10 cellular contexts compared by ENCODE assay signal in genomic region chr10:38025283-38025682, GRCh38. TPM values are rescaled to one million over a fixed set of nuclear protein-coding genes. Genes with fewer than 3 reads are reported as not detected.
DNase-seq lines count a peak whose midpoint lies in the region; ATAC-seq, FAIRE-seq and TF ChIP-seq lines count a peak whose summit lies in the region.
"Had no signal": no experiment of that assay in that cellular context is flagged by ENCODE, and none has a peak within 500 bp of the region (broad histone marks: within the 10 kb centered on the region; RNA-seq: fewer than 3 reads in every experiment).

No MANE protein-coding gene starts in this region.

- peaks cover 18% of the 10 kb centered on the region for H3K36me3 ChIP-seq in MG63

- FAIRE-seq in GM12892 (lab: Jason Lieb, UNC): peak; percentile 70

- TF ChIP-seq POLR2A in GM12892 (IDR thresholded peaks at IDR 0.05; ENCODE audit: low read depth, low read length): no peak

- peaks cover 84% of the 10 kb centered on the region for H3K36me3 Mint-ChIP-seq in activated T-helper 1 cell treated with anti-CD3 and anti-CD28 coated beads, Interleukin-12 subunit alpha, Interleukin-12 subunit beta, Interleukin-2, Interleukin-4 antibody, amounts not matched to agents 30 ng/mL and 10 ng/mL and 1 ng/mL, durations not matched to agents 14 hours and 24 hours and 36 hours (ENCODE audit: low read depth)

- H3K9me3 ChIP-seq in MG63: peaks cover 4% of the 10 kb centered on the region; the same call in 1 of the 2 replicates

- DNase-seq in GM12892 (ENCODE audit: insufficient read length): no peak
- no peak for DNase-seq in activated T-helper 1 cell treated with anti-CD3 and anti-CD28 coated beads, Interleukin-12 subunit alpha, Interleukin-12 subunit beta, Interleukin-2, Interleukin-4 antibody, amounts not matched to agents 30 ng/mL and 10 ng/mL and 1 ng/mL, durations not matched to agents 14 hours and 24 hours and 36 hours (ENCODE audit: low spot score)
- DNase-seq in dedifferentiated amniotic fluid mesenchymal stem cell (ENCODE audit: extremely low spot score): no peak
- no peak for DNase-seq in Ammon's horn (ENCODE audit: low spot score)
- no peak for DNase-seq in MG63
- DNase-seq: dorsolateral prefrontal cortex had no signal

- H3K4me3 ChIP-seq in MG63: no peak overlapping the region
- H3K4me3 ChIP-seq: dorsolateral prefrontal cortex had no signal

- H3K4me3 Mint-ChIP-seq in activated T-helper 1 cell treated with anti-CD3 and anti-CD28 coated beads, Interleukin-12 subunit alpha, Interleukin-12 subunit beta, Interleukin-2, Interleukin-4 antibody, amounts not matched to agents 30 ng/mL and 10 ng/mL and 1 ng/mL, durations not matched to agents 14 hours and 24 hours and 36 hours: no peak overlapping the region
- H3K4me3 Mint-ChIP-seq: WTC11 had no signal

- ATAC-seq in GM21367 (IDR thresholded peaks at IDR 0.05; ENCODE audit: unreplicated experiment): peak; percentile 85
- ATAC-seq in HG03378 (IDR thresholded peaks at IDR 0.05; ENCODE audit: unreplicated experiment): peak; percentile 88
- no peak for ATAC-seq in GM18517 (IDR thresholded peaks at IDR 0.05; ENCODE audit: unreplicated experiment)
- ATAC-seq: WTC11 had no signal

- peaks cover 34% of the 10 kb centered on the region for H3K9me3 Mint-ChIP-seq in activated T-helper 1 cell treated with anti-CD3 and anti-CD28 coated beads, Interleukin-12 subunit alpha, Interleukin-12 subunit beta, Interleukin-2, Interleukin-4 antibody, amounts not matched to agents 30 ng/mL and 10 ng/mL and 1 ng/mL, durations not matched to agents 14 hours and 24 hours and 36 hours

- no peaks in the 10 kb centered on the region for H3K27me3 Mint-ChIP-seq in activated T-helper 1 cell treated with anti-CD3 and anti-CD28 coated beads, Interleukin-12 subunit alpha, Interleukin-12 subunit beta, Interleukin-2, Interleukin-4 antibody, amounts not matched to agents 30 ng/mL and 10 ng/mL and 1 ng/mL, durations not matched to agents 14 hours and 24 hours and 36 hours (ENCODE audit: insufficient read depth)

- peaks cover 25% of the 10 kb centered on the region for H3K4me1 Mint-ChIP-seq in activated T-helper 1 cell treated with anti-CD3 and anti-CD28 coated beads, Interleukin-12 subunit alpha, Interleukin-12 subunit beta, Interleukin-2, Interleukin-4 antibody, amounts not matched to agents 30 ng/mL and 10 ng/mL and 1 ng/mL, durations not matched to agents 14 hours and 24 hours and 36 hours (ENCODE audit: low read depth)
- H3K4me1 Mint-ChIP-seq: WTC11 had no signal

- H3K27me3 ChIP-seq in MG63: no peaks in the 10 kb centered on the region
- H3K27me3 ChIP-seq: dorsolateral prefrontal cortex had no signal

- H3K27ac Mint-ChIP-seq in activated T-helper 1 cell treated with anti-CD3 and anti-CD28 coated beads, Interleukin-12 subunit alpha, Interleukin-12 subunit beta, Interleukin-2, Interleukin-4 antibody, amounts not matched to agents 30 ng/mL and 10 ng/mL and 1 ng/mL, durations not matched to agents 14 hours and 24 hours and 36 hours: peak overlapping the region; percentile 71
- H3K27ac Mint-ChIP-seq: WTC11 had no signal

- intact Hi-C loops in activated T-helper 1 cell treated with anti-CD3 and anti-CD28 coated beads, Interleukin-12 subunit alpha, Interleukin-12 subunit beta, Interleukin-2, Interleukin-4 antibody, amounts not matched to agents 30 ng/mL and 10 ng/mL and 1 ng/mL, durations not matched to agents 14 hours and 24 hours and 36 hours (cut with micrococcal nuclease): no loop called here

RNA-seq across cellular contexts. Expression of gene ZNF33A, which starts 14.8 kb away (rescaled TPM):
- 15.2 TPM for polyA plus RNA-seq in GM12892 (2012; ENCODE audit: missing spikeins)
- 15.5 and 17.2 TPM in 2 replicates for total RNA-seq in activated T-helper 1 cell treated with anti-CD3 and anti-CD28 coated beads, Interleukin-12 subunit alpha, Interleukin-12 subunit beta, Interleukin-2, Interleukin-4 antibody, amounts not matched to agents 30 ng/mL and 10 ng/mL and 1 ng/mL, durations not matched to agents 14 hours and 24 hours and 36 hours
- 2.9 and 3.5 TPM in 2 replicates for total RNA-seq in MG63 (2014; rRNA removed; shearing (Covaris generic); ENCODE audit: low replicate concordance)

RNA-seq across cellular contexts. Expression of gene ZNF25, which starts 48.8 kb away (rescaled TPM):
- polyA plus RNA-seq in GM12892 (2012; ENCODE audit: missing spikeins): 6.5 TPM
- 6.4 and 8.1 TPM in 2 replicates for total RNA-seq in activated T-helper 1 cell treated with anti-CD3 and anti-CD28 coated beads, Interleukin-12 subunit alpha, Interleukin-12 subunit beta, Interleukin-2, Interleukin-4 antibody, amounts not matched to agents 30 ng/mL and 10 ng/mL and 1 ng/mL, durations not matched to agents 14 hours and 24 hours and 36 hours
- total RNA-seq in MG63 (2014; rRNA removed; shearing (Covaris generic); ENCODE audit: low replicate concordance): 4.7 and 8.4 TPM in 2 replicates
